ENCODE assay signal across 19 cellular contexts in genomic region chr6:147141690-147142308, GRCh38.
DNase-seq lines count a peak whose midpoint lies in the region; ATAC-seq and TF ChIP-seq lines count a peak whose summit lies in the region.
"Had no signal": no experiment of that assay in that cellular context is flagged by ENCODE, and none has a peak within 500 bp of the region (broad histone marks: within the 10 kb centered on the region; RNA-seq: fewer than 3 reads in every experiment).

No MANE protein-coding gene starts in this region.

- H3K4ac ChIP-seq in mesendoderm (ENCODE audit: low read depth, low read length), result no peak overlapping the region

- H3K79me1 ChIP-seq in mesendoderm (ENCODE audit: low read length), result no peaks in the 10 kb centered on the region

- no peak for TF ChIP-seq EP300 in upper lobe of left lung (IDR thresholded peaks at IDR 0.05)

- no peak for ATAC-seq in upper lobe of left lung (ENCODE audit: low FRiP score in 2 of 2)
- ATAC-seq: activated naive CD4-positive, alpha-beta T cell treated with anti-CD3 and anti-CD28 coated beads, Interleukin-2, amount 50 U/mL, for 72 hours; natural killer cell treated with Interleukin-12 subunit alpha and Interleukin-12 subunit beta and Interleukin-15 and Interleukin-18, amount 100 ng/mL, for 72 hours had no signal

- no peak overlapping the region for H3K56ac ChIP-seq in mesendoderm (ENCODE audit: low read length)

- no peak overlapping the region for H3K4me3 ChIP-seq in GM23248
- H3K4me3 ChIP-seq in choroid plexus epithelial cell (ENCODE audit: low read depth, low read length), result no peak overlapping the region
- H3K4me3 ChIP-seq in mesendoderm (ENCODE audit: low read length), result no peak overlapping the region
- H3K4me3 ChIP-seq in upper lobe of left lung, result no peak overlapping the region
- H3K4me3 ChIP-seq: Peyer's patch, tibial artery had no signal

- no peak overlapping the region for H3K27ac ChIP-seq in GM23248
- H3K27ac ChIP-seq in mesendoderm (ENCODE audit: low read depth, low read length), result no peak overlapping the region
- H3K27ac ChIP-seq in upper lobe of left lung, result no peak overlapping the region
- H3K27ac ChIP-seq: Peyer's patch, tibial artery had no signal

- H3K27me3 ChIP-seq in GM23248 (replicated peaks; ENCODE audit: insufficient read depth) (no peaks in the 10 kb centered on the region), mesendoderm (ENCODE audit: insufficient read depth, low read length, poor library complexity) (no peaks in the 10 kb centered on the region), upper lobe of left lung (no peaks in the 10 kb centered on the region)
- H3K27me3 ChIP-seq: Peyer's patch, tibial artery had no signal

- TF ChIP-seq CTCF in choroid plexus epithelial cell (conservative IDR thresholded peaks at IDR 0.05; ENCODE audit: low read depth, low read length), result no peak
- TF ChIP-seq CTCF in upper lobe of left lung (IDR thresholded peaks at IDR 0.05), result no peak

- no peaks in the 10 kb centered on the region for H3K4me1 ChIP-seq in GM23248 (ENCODE audit: insufficient read depth)
- H3K4me1 ChIP-seq in mesendoderm (ENCODE audit: control insufficient read depth, low read depth, low read length), result no peaks in the 10 kb centered on the region
- no peaks in the 10 kb centered on the region for H3K4me1 ChIP-seq in upper lobe of left lung
- H3K4me1 ChIP-seq: Peyer's patch, tibial artery had no signal

- H3K4me2 ChIP-seq in GM23248 (ENCODE audit: unreplicated experiment) (no peak overlapping the region), mesendoderm (ENCODE audit: low read length) (no peak overlapping the region)

- no peaks in the 10 kb centered on the region for H3K36me3 ChIP-seq in GM23248 (ENCODE audit: low read depth)
- no peaks in the 10 kb centered on the region for H3K36me3 ChIP-seq in mesendoderm (ENCODE audit: control insufficient read depth, insufficient read depth, low read length)
- no peaks in the 10 kb centered on the region for H3K36me3 ChIP-seq in upper lobe of left lung
- H3K36me3 ChIP-seq: Peyer's patch, tibial artery had no signal

- no peak overlapping the region for H3K23ac ChIP-seq in mesendoderm (ENCODE audit: low read length)

- peak; percentile 27 for DNase-seq in GM23248
- DNase-seq in NCI-H226, result peak; percentile 81
- peak; percentile 45 for DNase-seq in choroid plexus epithelial cell (ENCODE audit: low read depth)
- peak; percentile 24 for DNase-seq in mesendoderm
- DNase-seq in KBM-7, result no peak
- DNase-seq in islet precursor cell, result no peak
- DNase-seq in upper lobe of left lung, result no peak
- DNase-seq: activated CD4-positive, alpha-beta T cell treated with anti-CD3 and anti-CD28 coated beads for 1 hour; activated CD8-positive, alpha-beta memory T cell treated with anti-CD3 and anti-CD28 coated beads, Interleukin-2, amount 50 U/mL, for 48 hours; CD4-positive, alpha-beta T cell; central memory CD4-positive, alpha-beta T cell; GOT3; hippocampal formation; NCI-H1092 treated with DMSO at 0.1 percent for 48 hours; NCI-H510A; tibial artery had no signal

- H2AK5ac ChIP-seq in mesendoderm (ENCODE audit: low read length), result no peak overlapping the region

- no peak overlapping the region for H3K18ac ChIP-seq in mesendoderm (ENCODE audit: low read length)

- H3K79me2 ChIP-seq in GM23248 (ENCODE audit: insufficient read depth) (no peaks in the 10 kb centered on the region), mesendoderm (ENCODE audit: control insufficient read depth, insufficient read depth, low read length) (no peaks in the 10 kb centered on the region)

- H4K5ac ChIP-seq in mesendoderm (ENCODE audit: low read length), result no peak overlapping the region

- H3K9me3 ChIP-seq in GM23248 (ENCODE audit: low read depth) (no peaks in the 10 kb centered on the region), upper lobe of left lung (no peaks in the 10 kb centered on the region)
- H3K9me3 ChIP-seq: Peyer's patch, tibial artery had no signal

- no peak overlapping the region for H2BK15ac ChIP-seq in mesendoderm (replicated peaks; ENCODE audit: low read depth)

- no peaks in the 10 kb centered on the region for H3K9me2 ChIP-seq in GM23248 (ENCODE audit: insufficient read depth)

- TF ChIP-seq POLR2A in upper lobe of left lung (IDR thresholded peaks at IDR 0.05), result no peak

- no peak overlapping the region for H2BK120ac ChIP-seq in mesendoderm (ENCODE audit: low read depth, low read length)

- H2BK5ac ChIP-seq in mesendoderm (ENCODE audit: low read length), result no peak overlapping the region

- H3K9ac ChIP-seq in GM23248 (no peak overlapping the region), mesendoderm (ENCODE audit: low read length) (no peak overlapping the region)

- H2AFZ ChIP-seq in GM23248, result no peak overlapping the region

- no peaks in the 10 kb centered on the region for H4K20me1 ChIP-seq in GM23248 (ENCODE audit: insufficient read depth)

- no peaks in the 10 kb centered on the region for H3F3A ChIP-seq in GM23248 (ENCODE audit: insufficient read depth)

- H4K8ac ChIP-seq in mesendoderm (ENCODE audit: low read depth, low read length), result no peak overlapping the region

- in situ Hi-C loops in GM23248 (cut with MboI) (no loop called here), KBM-7 (cut with MboI; ENCODE audit: low pct_unique_long_range_greater_than_20kb, low sequenced_read_pairs) (no loop called here)

- WGBS in GM23248 (ENCODE audit: low coverage in 1 of 2, low lambda C conversion rate in 2 of 2, missing lambda C conversion rate in 2 of 2), 2 experiments, result 100% methylated on average over 1 of the region's 1 CpG
- WGBS in mesendoderm (ENCODE audit: extremely low coverage, insufficient coverage, low lambda C conversion rate), result no CpG with 5 or more reads among the region's 1 CpG
- 100% methylated on average over 1 of the region's 1 CpG for WGBS in upper lobe of left lung, 2 donors

Comparison
In these comparisons a context has a peak if more than half of its experiments do, and no peak if none do; other contexts are left out.
1. DNase-seq: peak in GM23248 (single experiment), NCI-H226 (single experiment), choroid plexus epithelial cell (single experiment) and mesendoderm (single experiment); none in KBM-7 (single experiment), islet precursor cell (single experiment) and upper lobe of left lung (0 of 2).